ENCODE assay signal across 1 cellular context in the genomic region with DNA sequence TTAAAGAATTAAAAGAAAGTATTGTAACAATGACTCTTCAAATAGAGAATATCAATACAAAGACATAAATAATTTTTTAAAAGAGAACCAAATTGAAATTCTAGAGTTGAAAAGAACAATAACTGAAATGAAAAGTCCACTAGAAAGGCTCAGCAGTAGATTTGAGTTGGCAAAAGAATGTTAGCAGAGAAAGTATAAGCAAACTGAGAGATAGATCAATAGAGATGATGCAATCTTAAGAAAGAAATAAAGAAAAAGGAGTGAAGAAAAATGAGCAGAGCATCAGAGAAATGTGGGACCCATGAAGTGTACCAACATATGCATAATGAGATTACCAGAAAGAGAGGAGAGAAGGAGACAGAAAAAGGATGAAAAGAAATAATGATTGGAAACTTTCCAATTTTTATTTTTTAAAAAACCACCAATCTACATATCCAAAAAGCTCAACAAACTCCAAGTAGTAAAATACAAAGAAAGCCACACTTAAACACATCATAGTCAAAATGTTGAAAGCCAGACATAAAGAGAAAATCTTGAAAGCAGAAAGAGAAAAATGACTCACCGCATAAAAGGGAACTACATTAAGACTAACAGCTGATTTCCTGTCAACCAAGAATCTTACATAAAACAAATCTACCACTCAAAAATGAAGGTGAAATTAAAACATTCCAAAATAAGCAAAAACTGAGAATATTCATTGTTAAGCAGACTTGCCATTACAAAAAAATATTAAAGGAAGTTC.
A peak's percentile ranks its signal among the peaks of the same experiment; 100 is the strongest.
TF ChIP-seq lines count a peak whose summit lies in the region.

No MANE protein-coding gene starts in this region.

TF ChIP-seq in K562, 482 proteins besides CTCF, POLR2A, EP300 and RAD21 (continued from another document):
- TF ChIP-seq, protein P1, sequence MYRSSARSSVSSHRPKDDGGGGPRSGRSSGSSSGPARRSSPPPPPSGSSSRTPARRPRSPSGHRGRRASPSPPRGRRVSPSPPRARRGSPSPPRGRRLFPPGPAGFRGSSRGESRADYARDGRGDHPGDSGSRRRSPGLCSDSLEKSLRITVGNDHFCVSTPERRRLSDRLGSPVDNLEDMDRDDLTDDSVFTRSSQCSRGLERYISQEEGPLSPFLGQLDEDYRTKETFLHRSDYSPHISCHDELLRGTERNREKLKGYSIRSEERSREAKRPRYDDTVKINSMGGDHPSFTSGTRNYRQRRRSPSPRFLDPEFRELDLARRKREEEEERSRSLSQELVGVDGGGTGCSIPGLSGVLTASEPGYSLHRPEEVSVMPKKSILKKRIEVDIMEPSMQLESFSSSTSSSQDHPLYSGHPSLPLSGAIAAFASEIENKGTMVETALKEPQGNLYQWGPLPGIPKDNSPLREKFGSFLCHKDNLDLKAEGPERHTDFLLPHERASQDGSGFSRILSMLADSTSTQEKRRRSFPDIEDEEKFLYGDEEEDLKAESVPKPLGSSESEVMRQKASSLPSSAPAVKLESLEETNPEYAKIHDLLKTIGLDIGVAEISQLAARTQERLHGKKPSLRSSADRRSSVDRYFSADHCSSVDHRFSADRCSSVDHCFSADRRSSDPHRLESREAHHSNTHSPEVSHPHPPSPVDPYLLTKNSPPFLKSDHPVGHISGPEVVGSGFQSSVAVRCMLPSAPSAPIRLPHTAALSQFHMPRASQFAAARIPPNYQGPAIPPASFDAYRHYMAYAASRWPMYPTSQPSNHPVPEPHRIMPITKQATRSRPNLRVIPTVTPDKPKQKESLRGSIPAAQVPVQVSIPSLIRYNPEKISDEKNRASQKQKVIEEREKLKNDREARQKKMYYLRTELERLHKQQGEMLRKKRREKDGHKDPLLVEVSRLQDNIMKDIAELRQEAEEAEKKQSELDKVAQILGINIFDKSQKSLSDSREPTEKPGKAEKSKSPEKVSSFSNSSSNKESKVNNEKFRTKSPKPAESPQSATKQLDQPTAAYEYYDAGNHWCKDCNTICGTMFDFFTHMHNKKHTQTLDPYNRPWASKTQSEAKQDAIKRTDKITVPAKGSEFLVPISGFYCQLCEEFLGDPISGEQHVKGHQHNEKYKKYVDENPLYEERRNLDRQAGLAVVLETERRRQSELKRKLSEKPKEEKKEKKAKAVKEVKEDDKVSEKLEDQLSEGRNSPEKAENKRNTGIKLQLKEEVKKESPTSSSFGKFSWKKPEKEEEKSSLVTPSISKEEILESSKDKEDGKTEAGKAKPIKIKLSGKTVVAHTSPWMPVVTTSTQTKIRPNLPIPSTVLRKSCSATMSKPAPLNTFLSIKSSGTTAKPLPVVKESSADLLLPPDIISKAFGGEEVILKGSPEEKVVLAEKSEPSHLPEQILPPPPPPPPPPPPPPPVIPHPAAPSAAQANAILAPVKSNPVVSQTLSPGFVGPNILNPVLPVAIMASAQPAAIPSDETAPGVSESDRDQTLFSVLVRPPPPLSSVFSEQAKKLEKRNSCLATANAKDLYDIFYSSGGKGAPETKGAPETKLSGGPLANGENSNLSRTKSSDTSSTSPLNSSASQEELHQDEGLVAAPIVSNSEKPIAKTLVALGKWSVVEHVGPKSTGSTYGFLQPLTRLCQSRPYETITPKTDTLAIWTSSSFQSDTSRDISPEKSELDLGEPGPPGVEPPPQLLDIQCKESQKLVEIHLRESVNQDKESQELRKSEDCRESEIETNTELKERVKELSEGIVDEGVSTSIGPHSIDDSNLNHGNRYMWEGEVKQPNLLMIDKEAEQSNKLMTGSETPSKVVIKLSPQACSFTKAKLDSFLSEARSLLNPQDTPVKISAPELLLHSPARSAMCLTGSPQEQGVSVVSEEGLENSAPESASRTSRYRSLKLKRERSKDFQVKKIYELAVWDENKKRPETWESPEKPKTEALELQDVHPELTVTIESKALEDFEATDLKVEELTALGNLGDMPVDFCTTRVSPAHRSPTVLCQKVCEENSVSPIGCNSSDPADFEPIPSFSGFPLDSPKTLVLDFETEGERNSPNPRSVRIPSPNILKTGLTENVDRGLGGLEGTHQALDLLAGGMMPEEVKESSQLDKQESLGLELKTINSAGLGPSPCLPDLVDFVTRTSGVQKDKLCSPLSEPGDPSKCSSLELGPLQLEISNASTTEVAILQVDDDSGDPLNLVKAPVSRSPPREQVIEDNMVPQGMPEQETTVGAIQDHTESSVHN (IDR thresholded peaks at IDR 0.05; ENCODE audit: borderline replicate concordance in 1 of 2, low read depth in 1 of 2): no peak
- TF ChIP-seq, protein P2, sequence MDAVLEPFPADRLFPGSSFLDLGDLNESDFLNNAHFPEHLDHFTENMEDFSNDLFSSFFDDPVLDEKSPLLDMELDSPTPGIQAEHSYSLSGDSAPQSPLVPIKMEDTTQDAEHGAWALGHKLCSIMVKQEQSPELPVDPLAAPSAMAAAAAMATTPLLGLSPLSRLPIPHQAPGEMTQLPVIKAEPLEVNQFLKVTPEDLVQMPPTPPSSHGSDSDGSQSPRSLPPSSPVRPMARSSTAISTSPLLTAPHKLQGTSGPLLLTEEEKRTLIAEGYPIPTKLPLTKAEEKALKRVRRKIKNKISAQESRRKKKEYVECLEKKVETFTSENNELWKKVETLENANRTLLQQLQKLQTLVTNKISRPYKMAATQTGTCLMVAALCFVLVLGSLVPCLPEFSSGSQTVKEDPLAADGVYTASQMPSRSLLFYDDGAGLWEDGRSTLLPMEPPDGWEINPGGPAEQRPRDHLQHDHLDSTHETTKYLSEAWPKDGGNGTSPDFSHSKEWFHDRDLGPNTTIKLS (IDR thresholded peaks at IDR 0.05; ENCODE audit: borderline replicate concordance, low read depth): no peak
- TF ChIP-seq, protein P3, sequence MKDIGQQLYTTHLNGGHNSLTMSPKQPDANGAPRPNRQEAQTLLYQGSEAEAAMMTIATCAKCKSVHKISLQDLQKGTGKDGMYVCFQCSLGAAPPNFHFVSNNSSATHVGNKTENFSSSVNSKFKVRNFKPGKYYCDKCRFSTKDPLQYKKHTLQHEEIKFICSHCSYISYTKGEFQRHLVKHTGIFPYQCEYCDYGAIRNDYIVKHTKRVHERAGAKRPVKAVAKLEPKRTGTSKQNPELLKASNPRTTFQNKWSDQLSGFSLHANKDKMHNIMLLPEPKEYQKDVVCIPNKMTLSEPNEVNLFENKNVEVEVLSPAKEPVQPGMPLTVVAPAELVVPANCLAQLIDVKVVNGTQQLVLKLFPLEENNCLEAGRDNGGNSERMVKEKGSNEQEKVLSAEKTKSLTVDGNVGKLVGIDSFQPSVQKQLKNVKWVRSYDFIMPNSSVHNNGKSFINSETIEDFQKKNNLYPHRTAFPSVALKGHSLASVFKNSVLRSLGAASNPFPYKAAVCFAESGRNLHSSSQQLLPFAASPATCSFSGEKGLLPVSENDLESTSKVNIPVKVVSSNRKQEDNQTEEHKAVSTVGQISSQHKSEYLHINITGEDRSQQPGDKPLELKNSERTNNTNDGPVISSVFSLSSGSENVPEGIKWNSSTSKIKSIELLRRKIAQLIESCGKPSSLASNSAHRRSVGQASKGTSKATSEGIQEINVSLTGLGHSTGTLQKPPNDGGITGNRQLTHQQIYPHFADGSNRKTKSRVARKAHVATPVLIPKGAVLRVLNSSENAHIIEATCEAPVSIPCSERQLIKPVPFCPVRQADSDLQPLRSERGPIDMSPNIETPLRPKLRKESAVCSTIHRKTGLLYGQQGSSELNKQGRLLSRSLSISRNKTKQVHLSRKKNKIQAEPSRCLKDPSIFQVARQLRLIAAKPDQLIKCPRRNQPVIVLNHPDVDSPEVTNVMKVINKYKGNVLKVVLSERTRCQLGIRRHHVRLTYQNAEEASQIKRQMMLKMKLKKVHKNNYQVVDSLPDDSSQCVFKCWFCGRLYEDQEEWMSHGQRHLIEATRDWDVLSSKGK (CRISPR knock-in tag; IDR thresholded peaks at IDR 0.05): no peak
- TF ChIP-seq HLTF (IDR thresholded peaks at IDR 0.05) (peak; percentile 61; the same call in 1 of the 2 replicates), SMAD3 (CRISPR knock-in tag; conservative IDR thresholded peaks at IDR 0.05) (no peak), ZNF436 (CRISPR knock-in tag; IDR thresholded peaks at IDR 0.05) (no peak), BDP1 (IDR thresholded peaks at IDR 0.05; ENCODE audit: insufficient read depth, insufficient read length) (no peak), CEBPG (CRISPR knock-in tag; IDR thresholded peaks at IDR 0.05) (no peak), CEBPG (tag; conservative IDR thresholded peaks at IDR 0.05 in 1 of 2, IDR thresholded peaks at IDR 0.05 in 1 of 2) (peak; percentile 70 to 80), FOXA3 (CRISPR knock-in tag; conservative IDR thresholded peaks at IDR 0.05 in 1 of 2, IDR thresholded peaks at IDR 0.05 in 1 of 2) (no peak), TRIM28 (IDR thresholded peaks at IDR 0.05) (peak; percentile 64; the same call in 1 of the 2 replicates), TRIM24 (IDR thresholded peaks at IDR 0.05) (peak; percentile 87 to 88; a peak in 3 of 4 replicates), FOXM1 (IDR thresholded peaks at IDR 0.05; ENCODE audit: low read depth) (no peak), FOXM1 (CRISPR knock-in tag; IDR thresholded peaks at IDR 0.05; ENCODE audit: low read depth) (no peak), RBM15 (IDR thresholded peaks at IDR 0.05; ENCODE audit: insufficient read depth, low read length) (no peak), NCOA4 (IDR thresholded peaks at IDR 0.05; ENCODE audit: partially characterized antibody) (no peak), SREBF2 (CRISPR knock-in tag; IDR thresholded peaks at IDR 0.05) (no peak), CSDE1 (IDR thresholded peaks at IDR 0.05) (no peak)
- TF ChIP-seq, protein P4, sequence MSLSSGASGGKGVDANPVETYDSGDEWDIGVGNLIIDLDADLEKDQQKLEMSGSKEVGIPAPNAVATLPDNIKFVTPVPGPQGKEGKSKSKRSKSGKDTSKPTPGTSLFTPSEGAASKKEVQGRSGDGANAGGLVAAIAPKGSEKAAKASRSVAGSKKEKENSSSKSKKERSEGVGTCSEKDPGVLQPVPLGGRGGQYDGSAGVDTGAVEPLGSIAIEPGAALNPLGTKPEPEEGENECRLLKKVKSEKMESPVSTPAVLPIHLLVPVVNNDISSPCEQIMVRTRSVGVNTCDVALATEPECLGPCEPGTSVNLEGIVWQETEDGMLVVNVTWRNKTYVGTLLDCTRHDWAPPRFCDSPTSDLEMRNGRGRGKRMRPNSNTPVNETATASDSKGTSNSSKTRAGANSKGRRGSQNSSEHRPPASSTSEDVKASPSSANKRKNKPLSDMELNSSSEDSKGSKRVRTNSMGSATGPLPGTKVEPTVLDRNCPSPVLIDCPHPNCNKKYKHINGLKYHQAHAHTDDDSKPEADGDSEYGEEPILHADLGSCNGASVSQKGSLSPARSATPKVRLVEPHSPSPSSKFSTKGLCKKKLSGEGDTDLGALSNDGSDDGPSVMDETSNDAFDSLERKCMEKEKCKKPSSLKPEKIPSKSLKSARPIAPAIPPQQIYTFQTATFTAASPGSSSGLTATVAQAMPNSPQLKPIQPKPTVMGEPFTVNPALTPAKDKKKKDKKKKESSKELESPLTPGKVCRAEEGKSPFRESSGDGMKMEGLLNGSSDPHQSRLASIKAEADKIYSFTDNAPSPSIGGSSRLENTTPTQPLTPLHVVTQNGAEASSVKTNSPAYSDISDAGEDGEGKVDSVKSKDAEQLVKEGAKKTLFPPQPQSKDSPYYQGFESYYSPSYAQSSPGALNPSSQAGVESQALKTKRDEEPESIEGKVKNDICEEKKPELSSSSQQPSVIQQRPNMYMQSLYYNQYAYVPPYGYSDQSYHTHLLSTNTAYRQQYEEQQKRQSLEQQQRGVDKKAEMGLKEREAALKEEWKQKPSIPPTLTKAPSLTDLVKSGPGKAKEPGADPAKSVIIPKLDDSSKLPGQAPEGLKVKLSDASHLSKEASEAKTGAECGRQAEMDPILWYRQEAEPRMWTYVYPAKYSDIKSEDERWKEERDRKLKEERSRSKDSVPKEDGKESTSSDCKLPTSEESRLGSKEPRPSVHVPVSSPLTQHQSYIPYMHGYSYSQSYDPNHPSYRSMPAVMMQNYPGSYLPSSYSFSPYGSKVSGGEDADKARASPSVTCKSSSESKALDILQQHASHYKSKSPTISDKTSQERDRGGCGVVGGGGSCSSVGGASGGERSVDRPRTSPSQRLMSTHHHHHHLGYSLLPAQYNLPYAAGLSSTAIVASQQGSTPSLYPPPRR (CRISPR knock-in tag; IDR thresholded peaks at IDR 0.05; ENCODE audit: borderline replicate concordance): no peak
- TF ChIP-seq, protein P5, sequence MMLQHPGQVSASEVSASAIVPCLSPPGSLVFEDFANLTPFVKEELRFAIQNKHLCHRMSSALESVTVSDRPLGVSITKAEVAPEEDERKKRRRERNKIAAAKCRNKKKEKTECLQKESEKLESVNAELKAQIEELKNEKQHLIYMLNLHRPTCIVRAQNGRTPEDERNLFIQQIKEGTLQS (IDR thresholded peaks at IDR 0.05): peak; percentile 70; the same call in 1 of the 2 replicates
- TF ChIP-seq, protein P5 (CRISPR knock-in tag; conservative IDR thresholded peaks at IDR 0.05): no peak
- TF ChIP-seq, protein P6, sequence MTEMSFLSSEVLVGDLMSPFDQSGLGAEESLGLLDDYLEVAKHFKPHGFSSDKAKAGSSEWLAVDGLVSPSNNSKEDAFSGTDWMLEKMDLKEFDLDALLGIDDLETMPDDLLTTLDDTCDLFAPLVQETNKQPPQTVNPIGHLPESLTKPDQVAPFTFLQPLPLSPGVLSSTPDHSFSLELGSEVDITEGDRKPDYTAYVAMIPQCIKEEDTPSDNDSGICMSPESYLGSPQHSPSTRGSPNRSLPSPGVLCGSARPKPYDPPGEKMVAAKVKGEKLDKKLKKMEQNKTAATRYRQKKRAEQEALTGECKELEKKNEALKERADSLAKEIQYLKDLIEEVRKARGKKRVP (CRISPR knock-in tag; IDR thresholded peaks at IDR 0.05): peak; percentile 53; the same call in 1 of the 2 replicates
- TF ChIP-seq, protein P7, sequence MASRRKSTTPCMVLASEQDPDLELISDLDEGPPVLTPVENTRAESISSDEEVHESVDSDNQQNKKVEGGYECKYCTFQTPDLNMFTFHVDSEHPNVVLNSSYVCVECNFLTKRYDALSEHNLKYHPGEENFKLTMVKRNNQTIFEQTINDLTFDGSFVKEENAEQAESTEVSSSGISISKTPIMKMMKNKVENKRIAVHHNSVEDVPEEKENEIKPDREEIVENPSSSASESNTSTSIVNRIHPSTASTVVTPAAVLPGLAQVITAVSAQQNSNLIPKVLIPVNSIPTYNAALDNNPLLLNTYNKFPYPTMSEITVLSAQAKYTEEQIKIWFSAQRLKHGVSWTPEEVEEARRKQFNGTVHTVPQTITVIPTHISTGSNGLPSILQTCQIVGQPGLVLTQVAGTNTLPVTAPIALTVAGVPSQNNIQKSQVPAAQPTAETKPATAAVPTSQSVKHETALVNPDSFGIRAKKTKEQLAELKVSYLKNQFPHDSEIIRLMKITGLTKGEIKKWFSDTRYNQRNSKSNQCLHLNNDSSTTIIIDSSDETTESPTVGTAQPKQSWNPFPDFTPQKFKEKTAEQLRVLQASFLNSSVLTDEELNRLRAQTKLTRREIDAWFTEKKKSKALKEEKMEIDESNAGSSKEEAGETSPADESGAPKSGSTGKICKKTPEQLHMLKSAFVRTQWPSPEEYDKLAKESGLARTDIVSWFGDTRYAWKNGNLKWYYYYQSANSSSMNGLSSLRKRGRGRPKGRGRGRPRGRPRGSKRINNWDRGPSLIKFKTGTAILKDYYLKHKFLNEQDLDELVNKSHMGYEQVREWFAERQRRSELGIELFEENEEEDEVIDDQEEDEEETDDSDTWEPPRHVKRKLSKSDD (conservative IDR thresholded peaks at IDR 0.05; ENCODE audit: low read length): no peak
- TF ChIP-seq, protein P8, sequence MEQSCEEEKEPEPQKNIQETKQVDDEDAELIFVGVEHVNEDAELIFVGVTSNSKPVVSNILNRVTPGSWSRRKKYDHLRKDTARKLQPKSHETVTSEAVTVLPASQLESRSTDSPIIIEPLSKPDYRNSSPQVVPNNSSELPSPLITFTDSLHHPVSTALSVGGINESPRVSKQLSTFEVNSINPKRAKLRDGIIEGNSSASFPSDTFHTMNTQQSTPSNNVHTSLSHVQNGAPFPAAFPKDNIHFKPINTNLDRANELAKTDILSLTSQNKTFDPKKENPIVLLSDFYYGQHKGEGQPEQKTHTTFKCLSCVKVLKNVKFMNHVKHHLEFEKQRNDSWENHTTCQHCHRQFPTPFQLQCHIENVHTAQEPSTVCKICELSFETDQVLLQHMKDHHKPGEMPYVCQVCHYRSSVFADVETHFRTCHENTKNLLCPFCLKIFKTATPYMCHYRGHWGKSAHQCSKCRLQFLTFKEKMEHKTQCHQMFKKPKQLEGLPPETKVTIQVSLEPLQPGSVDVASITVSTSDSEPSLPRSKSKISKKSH (CRISPR knock-in tag; IDR thresholded peaks at IDR 0.05): peak; percentile 75; the same call in 1 of the 2 replicates
